In the genomic region with DNA sequence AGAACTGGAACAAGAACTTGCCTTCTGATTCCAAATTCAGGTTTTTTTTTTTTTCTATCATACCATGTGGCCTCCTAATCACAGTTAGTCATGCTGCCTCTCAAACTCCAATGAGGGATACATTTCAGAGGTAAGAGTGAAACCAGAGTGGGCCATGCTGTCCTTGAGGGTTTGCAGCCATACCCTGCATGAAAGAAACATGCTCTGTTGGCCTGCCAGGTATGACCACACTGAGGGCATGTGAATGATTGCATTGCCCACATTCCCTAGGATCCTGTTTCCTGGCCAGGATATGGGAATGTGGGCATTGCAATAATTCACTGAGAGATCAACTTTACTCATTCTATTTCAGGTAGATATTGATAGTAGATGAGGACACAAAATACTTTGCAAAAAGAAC, we compare ENCODE assay signal across 17 cellular contexts. TPM values are rescaled to one million over a fixed set of nuclear protein-coding genes. Genes with fewer than 3 reads are reported as not detected.
DNase-seq lines count a peak whose midpoint lies in the region; ATAC-seq and TF ChIP-seq lines count a peak whose summit lies in the region.
"Had no signal": no experiment of that assay in that cellular context is flagged by ENCODE, and none has a peak within 500 bp of the region (broad histone marks: within the 10 kb centered on the region; RNA-seq: fewer than 3 reads in every experiment).

No MANE protein-coding gene starts in this region.

- ATAC-seq in gastrocnemius medialis (peak; percentile 95), GM21619 (IDR thresholded peaks at IDR 0.05; ENCODE audit: unreplicated experiment) (no peak), HG02885 (IDR thresholded peaks at IDR 0.05; ENCODE audit: poor library complexity, unreplicated experiment) (no peak)

- in situ Hi-C loops in gastrocnemius medialis (cut with MboI; ENCODE audit: low sequenced_read_pairs in 4 of 4): loop anchor here in 1 of 4 donors (10.0 kb wide), 1 partner anchor 68 kb away; no protein-coding TSS in a partner anchor

- intact Hi-C loops in gastrocnemius medialis (cut with DNase I; ENCODE audit: low total_unique reads): loop anchor here (1.0 to 5.0 kb wide), 6 partner anchors 39 to 149 kb away; a partner anchor contains a TSS

- H3K4me1 ChIP-seq in gastrocnemius medialis: peaks cover 16 to 40% of the 10 kb centered on the region in 2 donors

- peak overlapping the region; percentile 49 to 66 (median 62) for H3K27ac ChIP-seq in gastrocnemius medialis
- H3K27ac ChIP-seq: GM23248 had no signal

- H3K9me3 ChIP-seq in gastrocnemius medialis: no peaks in the 10 kb centered on the region

- H3K36me3 ChIP-seq in gastrocnemius medialis: no peaks in the 10 kb centered on the region

- H3K4me3 ChIP-seq in gastrocnemius medialis: no peak overlapping the region
- H3K4me3 ChIP-seq: GM23248 had no signal

- DNase-seq in NCI-H69 (lab: John Stamatoyannopoulos, UW) (peak; percentile 21), left kidney (ENCODE audit: low read depth, low spot score) (peak; percentile 43), gastrocnemius medialis (peak; percentile 88 to 91)
- DNase-seq in stimulated activated naive CD4-positive, alpha-beta T cell (lab: John Stamatoyannopoulos, UW): no peak
- DNase-seq: C1 segment of cervical spinal cord; Calu3; CD4-positive, alpha-beta memory T cell; COR-L47; DMS53; DMS79 treated with DMSO at 0.1 percent for 48 hours; GF-D8; GM23248; H7; HCEC 1CT had no signal

- no peak for TF ChIP-seq CTCF in gastrocnemius medialis (IDR thresholded peaks at IDR 0.05 in 4 of 5, conservative IDR thresholded peaks at IDR 0.05 in 1 of 5)

- no peak for TF ChIP-seq POLR2A in gastrocnemius medialis (IDR thresholded peaks at IDR 0.05)

- H3K27me3 ChIP-seq in gastrocnemius medialis: no peaks in the 10 kb centered on the region

RNA-seq across cellular contexts. Expression of a gene that starts 56.4 kb away (rescaled TPM):
- 10 to 100 TPM; 41.8 to 99.7 (median 69.9) TPM for total RNA-seq in gastrocnemius medialis
- total RNA-seq: CD4-positive, alpha-beta memory T cell; Daoy had no signal

Comparison
In these comparisons a context has a peak if more than half of its experiments do, and no peak if none do; other contexts are left out.
1. DNase-seq: peak in NCI-H69 (single experiment), left kidney (single experiment) and gastrocnemius medialis (2 of 2); none in stimulated activated naive CD4-positive, alpha-beta T cell (0 of 6).
2. ATAC-seq: peak in gastrocnemius medialis (2 of 2); none in GM21619 (single experiment) and HG02885 (single experiment).